ENCODE assay signal across 14 cellular contexts in genomic region chr7:54390565-54390964, GRCh38.
DNase-seq lines count a peak whose midpoint lies in the region; ATAC-seq and TF ChIP-seq lines count a peak whose summit lies in the region.
"Had no signal": no experiment of that assay in that cellular context is flagged by ENCODE, and none has a peak within 500 bp of the region (broad histone marks: within the 10 kb centered on the region; RNA-seq: fewer than 3 reads in every experiment).

No MANE protein-coding gene starts in this region.

- DNase-seq in HPDE6-E6E7 (ENCODE audit: extremely low spot score) (peak; percentile 9), RWPE2 (ENCODE audit: low spot score) (no peak), epithelial cell of prostate (ENCODE audit: low read depth, low spot score) (peak; percentile 68), CD1c-positive myeloid dendritic cell (ENCODE audit: extremely low spot score) (no peak)
- DNase-seq in stimulated activated naive CD4-positive, alpha-beta T cell (lab: John Stamatoyannopoulos, UW): no peak
- DNase-seq: ACHN; BE2C; C1 segment of cervical spinal cord; Caco-2; CD4-positive, alpha-beta T cell; GDM1; H9 had no signal

- no peak for TF ChIP-seq CTCF in RWPE2 (IDR thresholded peaks at IDR 0.05; ENCODE audit: poor library complexity, severe bottlenecking)

- H3K9me3 ChIP-seq in RWPE2 (ENCODE audit: severe bottlenecking): no peaks in the 10 kb centered on the region
- H3K9me3 ChIP-seq: BE2C, Caco-2 had no signal

- H3K4me3 ChIP-seq in RWPE2 (ENCODE audit: severe bottlenecking): no peak overlapping the region
- H3K4me3 ChIP-seq: GM23338 had no signal

- no peaks in the 10 kb centered on the region for H3K36me3 ChIP-seq in RWPE2 (ENCODE audit: low read depth)
- H3K36me3 ChIP-seq: BE2C had no signal

- H3K4me1 ChIP-seq in RWPE2 (ENCODE audit: insufficient read depth, poor library complexity, severe bottlenecking): peaks cover 8% of the 10 kb centered on the region

- no peaks in the 10 kb centered on the region for H3K27me3 ChIP-seq in RWPE2 (ENCODE audit: insufficient read depth, poor library complexity, severe bottlenecking)
- H3K27me3 ChIP-seq: BE2C had no signal

- peak; percentile 74 for ATAC-seq in RWPE2 (ENCODE audit: low read depth)
- ATAC-seq in HG03095 (IDR thresholded peaks at IDR 0.05; ENCODE audit: unreplicated experiment): no peak
- ATAC-seq: GM23338 had no signal

- H3K27ac ChIP-seq in RWPE2 (ENCODE audit: poor library complexity, severe bottlenecking) (peak overlapping the region; percentile 45), epithelial cell of prostate (peak overlapping the region; percentile 11)

Comparison
In these comparisons a context has a peak if more than half of its experiments do, and no peak if none do; other contexts are left out.
1. DNase-seq: peak in HPDE6-E6E7 (single experiment) and epithelial cell of prostate (single experiment); none in RWPE2 (single experiment), stimulated activated naive CD4-positive, alpha-beta T cell (0 of 6) and CD1c-positive myeloid dendritic cell (single experiment).